In the genomic region with DNA sequence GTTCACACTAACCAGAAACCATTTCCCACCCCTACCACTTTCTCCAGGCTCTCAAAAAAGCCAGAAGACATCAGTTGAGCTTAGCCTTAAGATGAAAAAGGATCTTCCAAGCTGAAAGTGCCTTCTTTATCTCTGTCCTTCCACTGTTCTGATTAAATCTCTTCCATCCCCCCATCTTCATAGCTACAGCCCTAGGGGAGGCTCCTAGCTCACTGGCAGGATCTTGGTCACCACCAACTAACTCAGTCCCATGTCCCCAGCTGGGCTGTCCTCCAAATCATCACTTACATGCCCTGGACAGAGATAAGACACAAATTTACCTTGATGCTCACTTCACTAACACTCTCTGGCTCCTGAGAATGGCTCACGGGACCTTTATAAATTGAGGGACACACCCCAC, we compare ENCODE assay signal across 1 cellular context.
TF ChIP-seq lines count a peak whose summit lies in the region.

No MANE protein-coding gene starts in this region.

TF ChIP-seq in K562, 482 proteins besides CTCF, POLR2A, EP300 and RAD21:
- TF ChIP-seq SMAD4 (CRISPR knock-in tag; conservative IDR thresholded peaks at IDR 0.05), result no peak
- TF ChIP-seq, protein P1, sequence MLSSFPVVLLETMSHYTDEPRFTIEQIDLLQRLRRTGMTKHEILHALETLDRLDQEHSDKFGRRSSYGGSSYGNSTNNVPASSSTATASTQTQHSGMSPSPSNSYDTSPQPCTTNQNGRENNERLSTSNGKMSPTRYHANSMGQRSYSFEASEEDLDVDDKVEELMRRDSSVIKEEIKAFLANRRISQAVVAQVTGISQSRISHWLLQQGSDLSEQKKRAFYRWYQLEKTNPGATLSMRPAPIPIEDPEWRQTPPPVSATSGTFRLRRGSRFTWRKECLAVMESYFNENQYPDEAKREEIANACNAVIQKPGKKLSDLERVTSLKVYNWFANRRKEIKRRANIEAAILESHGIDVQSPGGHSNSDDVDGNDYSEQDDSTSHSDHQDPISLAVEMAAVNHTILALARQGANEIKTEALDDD (IDR thresholded peaks at IDR 0.05), result peak; percentile 87
